16 cellular contexts compared by ENCODE assay signal in the genomic region with DNA sequence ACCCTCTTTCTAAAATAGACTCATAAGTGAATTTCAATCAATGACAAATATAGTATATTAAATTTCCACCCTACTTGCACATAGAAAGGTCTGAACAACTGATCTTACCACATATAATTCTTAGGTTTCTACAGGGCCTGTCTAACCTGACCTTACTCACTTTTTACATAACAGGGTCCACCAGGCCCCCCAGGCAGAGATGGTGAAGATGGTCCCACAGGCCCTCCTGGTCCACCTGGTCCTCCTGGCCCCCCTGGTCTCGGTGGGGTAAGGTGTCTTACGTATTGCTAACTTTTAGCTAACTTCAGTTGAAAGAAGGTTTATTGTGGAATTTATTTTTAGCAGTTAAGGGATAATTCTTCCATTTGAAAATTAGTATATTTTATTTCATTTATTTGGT. TPM values are rescaled to one million over a fixed set of nuclear protein-coding genes. Genes with fewer than 3 reads are reported as not detected.
DNase-seq lines count a peak whose midpoint lies in the region; ATAC-seq, FAIRE-seq and TF ChIP-seq lines count a peak whose summit lies in the region.
"Had no signal": no experiment of that assay in that cellular context is flagged by ENCODE, and none has a peak within 500 bp of the region (broad histone marks: within the 10 kb centered on the region; RNA-seq: fewer than 3 reads in every experiment).

No MANE protein-coding gene starts in this region.

- no peaks in the 10 kb centered on the region for H3K9me3 ChIP-seq in AG04450 (ENCODE audit: control insufficient read depth, insufficient read depth, low read length)
- no peaks in the 10 kb centered on the region for H3K9me3 ChIP-seq in adipocyte (ENCODE audit: control insufficient read depth, low read length)
- no peaks in the 10 kb centered on the region for H3K9me3 ChIP-seq in mucosa of descending colon
- no peaks in the 10 kb centered on the region for H3K9me3 ChIP-seq in HepG2 (ENCODE audit: low read length)

- H3K9ac ChIP-seq in adipocyte (ENCODE audit: low read length) (peak overlapping the region; percentile 97), rectal smooth muscle tissue (ENCODE audit: low read length) (no peak overlapping the region), HepG2 (ENCODE audit: insufficient read depth, low read depth, low read length) (no peak overlapping the region)

- BruUV-seq in HepG2 (replicated peaks; lab: Mats Ljungman, UMichigan): no TSS peak

- H3K36me3 ChIP-seq in adipocyte (ENCODE audit: control insufficient read depth, insufficient read depth, low read length, severe bottlenecking) (peaks cover 94% of the 10 kb centered on the region), rectal smooth muscle tissue (ENCODE audit: control insufficient read depth, insufficient read depth, low read length) (peaks cover 5% of the 10 kb centered on the region), mucosa of descending colon (ENCODE audit: low read depth) (no peaks in the 10 kb centered on the region), HepG2 (replicated peaks in 1 of 2; ENCODE audit: control insufficient read depth in 1 of 2, insufficient read depth in 2 of 2, low read length in 2 of 2) (no peaks in the 10 kb centered on the region)

- intact Hi-C loops in mucosa of descending colon (cut with DNase I, micrococcal nuclease): no loop called here
- intact Hi-C loops in HepG2 (cut with micrococcal nuclease; ENCODE audit: unreplicated experiment): no loop called here

- no peak for TF ChIP-seq RAD21 in HepG2 (CRISPR knock-in tag; IDR thresholded peaks at IDR 0.05)

- no peak for TF ChIP-seq POLR2A in HepG2 (IDR thresholded peaks at IDR 0.05; ENCODE audit: insufficient read depth in 1 of 2, low read depth in 2 of 2, low read length in 2 of 2)

- H3K4me3 ChIP-seq in AG04450 (ENCODE audit: low read depth, low read length) (peak overlapping the region; percentile 96), adipocyte (ENCODE audit: low read length) (peak overlapping the region; percentile 88), rectal smooth muscle tissue (ENCODE audit: low read length) (no peak overlapping the region), mucosa of descending colon (no peak overlapping the region), HepG2 (replicated peaks in 1 of 3; ENCODE audit: insufficient read depth in 1 of 3, low read depth in 2 of 3, low read length in 3 of 3) (no peak overlapping the region)

- H3K27ac ChIP-seq in AG04450 (ENCODE audit: low read depth, low read length) (peak overlapping the region; percentile 32), rectal smooth muscle tissue (ENCODE audit: low read depth, low read length) (peak overlapping the region; percentile 6), HepG2 (ENCODE audit: extremely low read length, insufficient read depth, low read length) (no peak overlapping the region), RWPE1 (no peak overlapping the region)

- POLR2A ChIA-PET in AG04450 (lab: Yijun Ruan, JAX): interaction anchor here (0.9 to 13.1 kb wide), 7 partner anchors 10 to 110 kb away, joined by 3 to 450 read pairs (median 11); no protein-coding TSS in a partner anchor
- POLR2A ChIA-PET in HepG2 (lab: Yijun Ruan, JAX): no interaction called here
- POLR2A ChIA-PET in RWPE1 (lab: Yijun Ruan, JAX; ENCODE audit: low non-redundant PET): no interaction called here

- DNase-seq in AG04450 (ENCODE audit: low read depth, low spot score) (no peak), adipocyte (ENCODE audit: low read depth) (peak; percentile 44), fibroblast of peridontal ligament (ENCODE audit: extremely low read depth) (peak; percentile 69), mucosa of descending colon (no peak), HepG2 (ENCODE audit: low spot score) (no peak), ureter (ENCODE audit: low spot score) (no peak), RWPE1 (ENCODE audit: low spot score) (no peak)
- DNase-seq: mammary epithelial cell; NCI-H1694; NCI-H510A treated with DMSO at 0.1 percent for 48 hours; SHP77 treated with DMSO at 0.1 percent for 48 hours; stimulated activated naive CD8-positive, alpha-beta T cell treated with anti-CD3 and anti-CD28 coated beads, Interleukin-15, Interleukin-2, amounts not matched to agents 100 U/mL and 50 U/mL, for 24 hours; T-helper 2 cell had no signal

- in situ Hi-C loops in HepG2 (cut with HindIII; ENCODE audit: extremely low pct_ligation_motif_present, low pct_unique_long_range_greater_than_20kb): no loop called here

- H2AFZ ChIP-seq in HepG2 (ENCODE audit: low read length): no peak overlapping the region

- TF ChIP-seq EP300 in HepG2 (IDR thresholded peaks at IDR 0.05; ENCODE audit: low read depth in 2 of 2, low read length in 2 of 2): no peak
- no peak for TF ChIP-seq EP300 in HepG2 (CRISPR knock-in tag; IDR thresholded peaks at IDR 0.05; ENCODE audit: borderline replicate concordance)

- H3K4me2 ChIP-seq in HepG2 (ENCODE audit: low read depth, low read length): no peak overlapping the region

- no peaks in the 10 kb centered on the region for H3K79me2 ChIP-seq in HepG2 (ENCODE audit: insufficient read depth, low read length)

- FAIRE-seq in HepG2 (lab: Jason Lieb, UNC): no peak
- FAIRE-seq: GM19239 had no signal

- H3K27me3 ChIP-seq in AG04450 (ENCODE audit: control insufficient read depth, insufficient read depth, low read length) (no peaks in the 10 kb centered on the region), adipocyte (replicated peaks; ENCODE audit: control insufficient read depth, insufficient read depth, low read length) (no peaks in the 10 kb centered on the region), rectal smooth muscle tissue (ENCODE audit: control insufficient read depth, insufficient read depth, low read length) (no peaks in the 10 kb centered on the region), HepG2 (ENCODE audit: control insufficient read depth in 1 of 2, insufficient read depth in 2 of 2, low read length in 2 of 2) (no peaks in the 10 kb centered on the region)

- H3K4me1 ChIP-seq in adipocyte (ENCODE audit: control insufficient read depth, insufficient read depth, low read length) (peaks cover 43% of the 10 kb centered on the region), rectal smooth muscle tissue (ENCODE audit: control insufficient read depth, insufficient read depth, low read length) (peaks cover 13% of the 10 kb centered on the region), mucosa of descending colon (ENCODE audit: low read depth) (no peaks in the 10 kb centered on the region), HepG2 (ENCODE audit: insufficient read depth, low read length) (no peaks in the 10 kb centered on the region)

- H4K20me1 ChIP-seq in HepG2 (ENCODE audit: insufficient read depth, low read length): no peaks in the 10 kb centered on the region

- WGBS in HepG2 (ENCODE audit: low lambda C conversion rate): 40% methylated on average over 2 of the region's 2 CpGs

- no peak for TF ChIP-seq CTCF in AG04450 (IDR thresholded peaks at IDR 0.05; ENCODE audit: low read depth, low read length)
- no peak for TF ChIP-seq CTCF in mucosa of descending colon (IDR thresholded peaks at IDR 0.05)
- TF ChIP-seq CTCF in HepG2 (CRISPR knock-in tag; IDR thresholded peaks at IDR 0.05): no peak
- TF ChIP-seq CTCF in RWPE1 (conservative IDR thresholded peaks at IDR 0.05; ENCODE audit: low read depth): no peak

- CTCF ChIA-PET in AG04450 (lab: Charles Lee) (interaction anchor here (0.6 to 12.0 kb wide), 4 partner anchors 24 to 106 kb away, joined by 3 to 482 read pairs (median 6); no protein-coding TSS in a partner anchor), HepG2 (lab: Yijun Ruan, JAX; ENCODE audit: low intra/inter-chr PET ratio, low total read pairs) (no interaction called here), RWPE1 (lab: Yijun Ruan, JAX) (no interaction called here)

- ATAC-seq in mucosa of descending colon (no peak), HepG2 (no peak)
- ATAC-seq: stimulated activated naive CD8-positive, alpha-beta T cell treated with anti-CD3 and anti-CD28 coated beads, Interleukin-15, Interleukin-2, amounts not matched to agents 100 U/mL and 50 U/mL, for 24 hours; WTC11 had no signal

TF ChIP-seq in HepG2, 621 proteins besides CTCF, POLR2A, EP300 and RAD21:
- TF ChIP-seq WIZ (CRISPR knock-in tag; IDR thresholded peaks at IDR 0.05) (no peak), NFE2 (CRISPR knock-in tag; IDR thresholded peaks at IDR 0.05) (no peak), ZNF446 (CRISPR knock-in tag; IDR thresholded peaks at IDR 0.05) (no peak)
TF ChIP-seq in HepG2: peak in this region for 0.

RNA-seq across cellular contexts. Expression of gene COL1A2, which starts 5.3 kb away (rescaled TPM):
- 4,545 and 4,815 TPM in 2 replicates for polyA plus RNA-seq in AG04450 (2011; rRNA removed)
- 1,782 and 1,823 TPM in 2 replicates for polyA minus RNA-seq in AG04450 (2011; rRNA and poly(A)+ RNA removed)
- total RNA-seq in mucosa of descending colon: 100 to 1,000 TPM in 2 of 3 donors, 10 to 100 TPM in 1; 35.1 to 176 (median 155) TPM
- total RNA-seq in HepG2 (2016; rRNA removed; fragmentation: Illumina TruSeq; extraction: Trizol): not detected in 2 replicates
- total RNA-seq in HepG2 (2016; cell fraction: cytosol; rRNA removed; fragmentation: Illumina TruSeq; extraction: Trizol; ENCODE audit: low read depth): not detected in 2 replicates
- not detected in 2 replicates for total RNA-seq in HepG2 (2016; cell fraction: insoluble cytoplasmic fraction; rRNA removed; fragmentation: Illumina TruSeq; extraction: Trizol)
- total RNA-seq in HepG2 (2016; cell fraction: membrane; rRNA removed; fragmentation: Illumina TruSeq; extraction: Trizol): not detected in 2 replicates
- total RNA-seq in HepG2 (2016; cell fraction: nucleus; rRNA removed; fragmentation: Illumina TruSeq; extraction: Trizol): not detected in 2 replicates
- polyA plus RNA-seq in HepG2 (2011; rRNA removed): not detected in 2 replicates
- not detected in 2 replicates for polyA plus RNA-seq in HepG2 (2011; cell fraction: cytosol; rRNA removed)
- polyA plus RNA-seq in HepG2 (2011; cell fraction: nucleus; rRNA removed): not detected in 2 replicates
- polyA plus RNA-seq in HepG2 (2012): not detected in 2 replicates
- polyA plus RNA-seq in HepG2 (2016; cell fraction: cytosol; fragmentation: Illumina TruSeq; extraction: Trizol; ENCODE audit: low read depth): not detected in 2 replicates
- not detected in 2 replicates for polyA plus RNA-seq in HepG2 (2016; cell fraction: insoluble cytoplasmic fraction; fragmentation: Illumina TruSeq; extraction: Trizol; ENCODE audit: low read depth)
- polyA plus RNA-seq in HepG2 (2016; cell fraction: membrane; fragmentation: Illumina TruSeq; extraction: Trizol; ENCODE audit: low read depth): not detected in 2 replicates
- polyA plus RNA-seq in HepG2 (2016; cell fraction: nucleus; fragmentation: Illumina TruSeq; extraction: Trizol; ENCODE audit: insufficient read depth, low read depth): not detected in 2 replicates
- polyA minus RNA-seq in HepG2 (2011; rRNA and poly(A)+ RNA removed; ENCODE audit: low replicate concordance): 0.07 TPM in 1 of 2 replicates, not detected in the other
- polyA minus RNA-seq in HepG2 (2011; cell fraction: cytosol; rRNA and poly(A)+ RNA removed): not detected in 2 replicates
- not detected in 2 replicates for polyA minus RNA-seq in HepG2 (2011; cell fraction: nucleus; rRNA and poly(A)+ RNA removed)
- total RNA-seq in ureter: 231 TPM

Comparison
In these comparisons a context has a peak if more than half of its experiments do, and no peak if none do; other contexts are left out.
1. DNase-seq: peak in adipocyte (single experiment) and fibroblast of peridontal ligament (single experiment); none in AG04450 (single experiment), mucosa of descending colon (0 of 3), HepG2 (single experiment), ureter (single experiment) and RWPE1 (single experiment).
2. H3K27ac ChIP-seq: peak in AG04450 (single experiment) and rectal smooth muscle tissue (single experiment); none in HepG2 (single experiment) and RWPE1 (single experiment).
3. H3K4me3 ChIP-seq: peak in AG04450 (single experiment) and adipocyte (single experiment); none in rectal smooth muscle tissue (single experiment), mucosa of descending colon (single experiment) and HepG2 (0 of 3).
4. RNA of gene COL1A2, which starts 5.3 kb away (total RNA-seq): 231 TPM in ureter (single experiment) and 35.1 to 176 TPM in mucosa of descending colon; not detected in HepG2; every median in the first group is over 10 times any median in the second.